20 cellular contexts compared by ENCODE assay signal in the genomic region with DNA sequence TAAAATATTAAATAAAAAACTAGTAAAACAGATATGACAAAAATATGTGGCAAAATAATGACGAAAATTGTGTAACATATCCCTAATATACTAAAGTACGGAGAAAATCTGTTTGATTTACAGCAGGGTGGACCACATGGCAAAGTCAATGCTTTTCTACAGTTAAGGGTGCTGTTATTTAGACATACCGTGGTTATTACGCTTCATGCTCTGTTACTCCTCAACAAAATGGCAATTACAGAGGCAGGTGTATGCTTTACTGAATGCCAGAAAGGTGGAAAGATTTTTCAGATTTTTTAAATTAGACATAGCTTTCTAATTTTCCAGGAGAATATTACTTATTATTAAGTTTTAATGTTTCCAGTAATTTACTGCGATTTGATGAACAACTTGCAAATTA.
A peak's percentile ranks its signal among the peaks of the same experiment; 100 is the strongest.
DNase-seq lines count a peak whose midpoint lies in the region; FAIRE-seq and TF ChIP-seq lines count a peak whose summit lies in the region.
"Had no signal": no experiment of that assay in that cellular context is flagged by ENCODE, and none has a peak within 500 bp of the region (broad histone marks: within the 10 kb centered on the region; RNA-seq: fewer than 3 reads in every experiment).

No MANE protein-coding gene starts in this region.

- H3K27me3 ChIP-seq in astrocyte (ENCODE audit: insufficient read depth, low read length) = no peaks in the 10 kb centered on the region
- H3K27me3 ChIP-seq in adrenal gland = no peaks in the 10 kb centered on the region
- H3K27me3 ChIP-seq: BLaER1 had no signal

- DNase-seq in NCI-H345 treated with DMSO at 0.1 percent for 48 hours (lab: John Stamatoyannopoulos, UW; ENCODE audit: unreplicated experiment) = peak; percentile 9
- no peak for DNase-seq in NCI-H345 (lab: John Stamatoyannopoulos, UW)
- DNase-seq in NCI-H2081 (lab: John Stamatoyannopoulos, UW) = peak; percentile 6 to 71
- no peak for DNase-seq in astrocyte (ENCODE audit: low read depth)
- DNase-seq in GOT3 (lab: John Stamatoyannopoulos, UW) = no peak
- DNase-seq in adrenal gland = no peak
- DNase-seq in NCI-H1105 (lab: John Stamatoyannopoulos, UW) = no peak
- DNase-seq: CD8-positive, alpha-beta T cell; DMS53; H7; HFFc6; MV-4-11; NCI-H2029 treated with DMSO at 0.1 percent for 48 hours; NCI-H446 treated with DMSO at 0.1 percent for 48 hours; SHP77 treated with DMSO at 0.1 percent for 48 hours; T-cell had no signal

- FAIRE-seq in astrocyte (lab: Jason Lieb, UNC) = no peak
- FAIRE-seq: A204.1, HepG2 had no signal

- H3K4me1 ChIP-seq in astrocyte (ENCODE audit: insufficient read depth, low read length) = peaks cover 4% of the 10 kb centered on the region
- H3K4me1 ChIP-seq in adrenal gland (replicated peaks in 1 of 2) = no peaks in the 10 kb centered on the region

- no peaks in the 10 kb centered on the region for H3K9me3 Mint-ChIP-seq in astrocyte (ENCODE audit: unreplicated experiment)
- H3K9me3 Mint-ChIP-seq: CD8-positive, alpha-beta T cell; HFFc6; T-cell had no signal

- H3K36me3 ChIP-seq in astrocyte (ENCODE audit: insufficient read depth, low read length) (no peaks in the 10 kb centered on the region), adrenal gland (replicated peaks in 1 of 2) (no peaks in the 10 kb centered on the region)
- H3K36me3 ChIP-seq: BLaER1 had no signal

- no peak overlapping the region for H3K4me3 Mint-ChIP-seq in astrocyte (ENCODE audit: unreplicated experiment)
- H3K4me3 Mint-ChIP-seq: CD8-positive, alpha-beta T cell; HFFc6; T-cell had no signal

- TF ChIP-seq POLR2A in adrenal gland (IDR thresholded peaks at IDR 0.05) = no peak

- no peak for TF ChIP-seq CTCF in astrocyte (IDR thresholded peaks at IDR 0.05; ENCODE audit: insufficient read depth, low read depth, low read length)
- TF ChIP-seq CTCF in adrenal gland (IDR thresholded peaks at IDR 0.05) = no peak

- peak overlapping the region; percentile 6 for H3K27ac Mint-ChIP-seq in astrocyte (ENCODE audit: unreplicated experiment)
- H3K27ac Mint-ChIP-seq: CD8-positive, alpha-beta T cell; HFFc6; T-cell had no signal

- no peak overlapping the region for H3K9ac ChIP-seq in astrocyte (ENCODE audit: low read length)
- H3K9ac ChIP-seq: BLaER1, KMS-11 had no signal

- H3K27me3 Mint-ChIP-seq in astrocyte (ENCODE audit: low read depth, unreplicated experiment) = no peaks in the 10 kb centered on the region
- H3K27me3 Mint-ChIP-seq: T-cell had no signal

- H4K20me1 ChIP-seq in astrocyte (ENCODE audit: insufficient read depth, low read length) = no peaks in the 10 kb centered on the region
- H4K20me1 ChIP-seq: BLaER1 had no signal

- peaks cover 13% of the 10 kb centered on the region for H3K4me1 Mint-ChIP-seq in astrocyte (ENCODE audit: low read depth, unreplicated experiment)
- H3K4me1 Mint-ChIP-seq: T-cell had no signal

- intact Hi-C loops in adrenal gland (cut with DNase I) = no loop called here

- H3K4me3 ChIP-seq in astrocyte (ENCODE audit: insufficient read depth, low read depth, low read length) (no peak overlapping the region), adrenal gland (no peak overlapping the region)
- H3K4me3 ChIP-seq: BLaER1 had no signal

- H2AFZ ChIP-seq in astrocyte (ENCODE audit: low read depth, low read length) = no peak overlapping the region

- WGBS in adrenal gland, 4 donors = 82 to 84% (median 82%) methylated on average over 5 of the region's 5 CpGs

- no peak overlapping the region for H3K27ac ChIP-seq in astrocyte (ENCODE audit: low read depth, low read length)
- H3K27ac ChIP-seq in adrenal gland = no peak overlapping the region
- H3K27ac ChIP-seq: BLaER1, KMS-11 had no signal

- no peaks in the 10 kb centered on the region for H3K36me3 Mint-ChIP-seq in astrocyte (ENCODE audit: low read depth, unreplicated experiment)
- H3K36me3 Mint-ChIP-seq: CD8-positive, alpha-beta T cell; T-cell had no signal

- H3K79me2 ChIP-seq in astrocyte (ENCODE audit: insufficient read depth, low read length) = no peaks in the 10 kb centered on the region

- H3K4me2 ChIP-seq in astrocyte (ENCODE audit: low read length) = no peak overlapping the region
- H3K4me2 ChIP-seq: BLaER1, KMS-11 had no signal

- H3K9me3 ChIP-seq in astrocyte (ENCODE audit: insufficient read depth, low read depth, low read length) (no peaks in the 10 kb centered on the region), adrenal gland (replicated peaks in 1 of 3) (no peaks in the 10 kb centered on the region)
- H3K9me3 ChIP-seq: BLaER1 had no signal

Comparison
In these comparisons a context has a peak if more than half of its experiments do, and no peak if none do; other contexts are left out.
1. DNase-seq: peak in NCI-H345 treated with DMSO at 0.1 percent for 48 hours (single experiment) and NCI-H2081 (2 of 2); none in NCI-H345 (single experiment), astrocyte (single experiment), GOT3 (single experiment), adrenal gland (0 of 7) and NCI-H1105 (single experiment).